15 cellular contexts compared by ENCODE assay signal in genomic region chr13:20073775-20074174, GRCh38.
A peak's percentile ranks its signal among the peaks of the same experiment; 100 is the strongest.
DNase-seq lines count a peak whose midpoint lies in the region; ATAC-seq and TF ChIP-seq lines count a peak whose summit lies in the region.
"Had no signal": no experiment of that assay in that cellular context is flagged by ENCODE, and none has a peak within 500 bp of the region (broad histone marks: within the 10 kb centered on the region; RNA-seq: fewer than 3 reads in every experiment).

No MANE protein-coding gene starts in this region.

- no peaks in the 10 kb centered on the region for H3K9me2 ChIP-seq in SK-N-SH

- H3K4me2 ChIP-seq in SK-N-SH = no peak overlapping the region

- 0 out of 2 replicates have a peak, but pooled peaks cover 4% of the 10 kb centered on the region for H3K79me2 ChIP-seq in SK-N-SH (ENCODE audit: insufficient read depth)
- H3K79me2 ChIP-seq: parathyroid adenoma had no signal

- TF ChIP-seq EP300 in SK-N-SH (IDR thresholded peaks at IDR 0.05; ENCODE audit: borderline replicate concordance in 1 of 2, low read depth in 1 of 2, low read length in 1 of 2) = no peak

- H3K36me3 ChIP-seq in SK-N-SH (replicated peaks in 1 of 2; ENCODE audit: control insufficient read depth in 1 of 2, insufficient read depth in 2 of 2, low read length in 1 of 2) = peaks cover 41 to 81% of the 10 kb centered on the region in 2 experiments

- no peaks in the 10 kb centered on the region; a peak in 1 of 4 replicates for H3K4me1 ChIP-seq in SK-N-SH (ENCODE audit: control insufficient read depth in 1 of 2, insufficient read depth in 2 of 2, low read depth in 1 of 2, low read length in 1 of 2)
- H3K4me1 ChIP-seq: parathyroid adenoma had no signal

- H3K27ac ChIP-seq in SK-N-SH (ENCODE audit: low read depth in 2 of 2, low read length in 1 of 2) = no peak overlapping the region
- H3K27ac ChIP-seq: parathyroid adenoma had no signal

- H3K9ac ChIP-seq in SK-N-SH = no peak overlapping the region
- H3K9ac ChIP-seq: parathyroid adenoma had no signal

- TF ChIP-seq CTCF in SK-N-SH (IDR thresholded peaks at IDR 0.05) = no peak

- no peak overlapping the region for H2AFZ ChIP-seq in SK-N-SH (ENCODE audit: low read depth)
- H2AFZ ChIP-seq: parathyroid adenoma had no signal

- CTCF ChIA-PET in SK-N-SH (lab: Yijun Ruan, JAX) = interaction anchor here (0.9 kb wide), 2 partner anchors 9 to 68 kb away, joined by 3 read pairs; no protein-coding TSS in a partner anchor

- no peak overlapping the region for H3K4me3 ChIP-seq in SK-N-SH (ENCODE audit: low read depth in 2 of 2, low read length in 1 of 2)
- H3K4me3 ChIP-seq: lung had no signal

- ATAC-seq in GM19328 (IDR thresholded peaks at IDR 0.05; ENCODE audit: unreplicated experiment) (peak; percentile 62), HG02852 (IDR thresholded peaks at IDR 0.05; ENCODE audit: unreplicated experiment) (peak; percentile 82), HG02884 (IDR thresholded peaks at IDR 0.05; ENCODE audit: unreplicated experiment) (no peak), HG03139 (IDR thresholded peaks at IDR 0.05; ENCODE audit: unreplicated experiment) (no peak)
- ATAC-seq: stimulated activated naive CD8-positive, alpha-beta T cell treated with anti-CD3 and anti-CD28 coated beads, Interleukin-15, amount 100 ng/mL, for 72 hours had no signal

- H3F3A ChIP-seq in SK-N-SH (replicated peaks; ENCODE audit: insufficient read depth) = peaks cover 3% of the 10 kb centered on the region

- no peak for TF ChIP-seq RAD21 in SK-N-SH (IDR thresholded peaks at IDR 0.05; ENCODE audit: low read length)

- 97% methylated on average over 2 of the region's 2 CpGs for WGBS in SK-N-SH (ENCODE audit: low lambda C conversion rate)

- no peaks in the 10 kb centered on the region for H3K27me3 ChIP-seq in SK-N-SH (ENCODE audit: insufficient read depth)

- POLR2A ChIA-PET in SK-N-SH (lab: Yijun Ruan, JAX) = no interaction called here

- peak; percentile 52 for DNase-seq in CD1c-positive myeloid dendritic cell (ENCODE audit: extremely low spot score)
- peak; percentile 87 for DNase-seq in NOMO-1 treated with dmso at 0.1 percent for 144 hours (lab: John Stamatoyannopoulos, UW; ENCODE audit: unreplicated experiment)
- DNase-seq in SK-N-SH = no peak
- DNase-seq in middle frontal gyrus (ENCODE audit: extremely low spot score, low spot score) = no peak
- DNase-seq: activated CD8-positive, alpha-beta memory T cell treated with anti-CD3 and anti-CD28 coated beads, Interleukin-2, amount 50 U/mL, for 4 hours; aorta; NCI-H1417 treated with DMSO at 0.1 percent for 48 hours; NK-92 treated with Interleukin-12 subunit alpha and Interleukin-12 subunit beta, amount 100 ng/mL, for 24 hours; stimulated activated naive CD8-positive, alpha-beta T cell treated with anti-CD3 and anti-CD28 coated beads, Interleukin-15, amount 100 ng/mL, for 72 hours had no signal

- no peaks in the 10 kb centered on the region for H3K9me3 ChIP-seq in SK-N-SH

- no peaks in the 10 kb centered on the region for H4K20me1 ChIP-seq in SK-N-SH (ENCODE audit: insufficient read depth)

TF ChIP-seq in SK-N-SH, 30 proteins besides CTCF, POLR2A, EP300 and RAD21 (continues in another document):
- TF ChIP-seq TAF1 (IDR thresholded peaks at IDR 0.05; ENCODE audit: borderline replicate concordance, low read depth, low read length) (no peak), MXI1 (IDR thresholded peaks at IDR 0.05; ENCODE audit: low read depth, low read length) (no peak), FOSL2 (IDR thresholded peaks at IDR 0.05; ENCODE audit: borderline replicate concordance, low read depth) (no peak), EZH2phosphoT487 (IDR thresholded peaks at IDR 0.05; ENCODE audit: borderline replicate concordance, low read depth) (no peak), RFX5 (IDR thresholded peaks at IDR 0.05; ENCODE audit: low read length) (no peak), POLR2AphosphoS5 (IDR thresholded peaks at IDR 0.05; ENCODE audit: low read depth, low read length) (no peak), FOXJ3 (CRISPR knock-in tag; IDR thresholded peaks at IDR 0.05) (no peak), GATA2 (CRISPR knock-in tag; IDR thresholded peaks at IDR 0.05) (no peak), PBX3 (IDR thresholded peaks at IDR 0.05) (no peak), ELF1 (IDR thresholded peaks at IDR 0.05) (no peak), TEAD4 (IDR thresholded peaks at IDR 0.05; ENCODE audit: borderline replicate concordance, insufficient read depth) (no peak), RXRA (IDR thresholded peaks at IDR 0.05; ENCODE audit: borderline replicate concordance, low read depth) (no peak), TCF12 (IDR thresholded peaks at IDR 0.05) (no peak), RCOR1 (IDR thresholded peaks at IDR 0.05; ENCODE audit: low read length) (no peak)
- TF ChIP-seq, protein P1, sequence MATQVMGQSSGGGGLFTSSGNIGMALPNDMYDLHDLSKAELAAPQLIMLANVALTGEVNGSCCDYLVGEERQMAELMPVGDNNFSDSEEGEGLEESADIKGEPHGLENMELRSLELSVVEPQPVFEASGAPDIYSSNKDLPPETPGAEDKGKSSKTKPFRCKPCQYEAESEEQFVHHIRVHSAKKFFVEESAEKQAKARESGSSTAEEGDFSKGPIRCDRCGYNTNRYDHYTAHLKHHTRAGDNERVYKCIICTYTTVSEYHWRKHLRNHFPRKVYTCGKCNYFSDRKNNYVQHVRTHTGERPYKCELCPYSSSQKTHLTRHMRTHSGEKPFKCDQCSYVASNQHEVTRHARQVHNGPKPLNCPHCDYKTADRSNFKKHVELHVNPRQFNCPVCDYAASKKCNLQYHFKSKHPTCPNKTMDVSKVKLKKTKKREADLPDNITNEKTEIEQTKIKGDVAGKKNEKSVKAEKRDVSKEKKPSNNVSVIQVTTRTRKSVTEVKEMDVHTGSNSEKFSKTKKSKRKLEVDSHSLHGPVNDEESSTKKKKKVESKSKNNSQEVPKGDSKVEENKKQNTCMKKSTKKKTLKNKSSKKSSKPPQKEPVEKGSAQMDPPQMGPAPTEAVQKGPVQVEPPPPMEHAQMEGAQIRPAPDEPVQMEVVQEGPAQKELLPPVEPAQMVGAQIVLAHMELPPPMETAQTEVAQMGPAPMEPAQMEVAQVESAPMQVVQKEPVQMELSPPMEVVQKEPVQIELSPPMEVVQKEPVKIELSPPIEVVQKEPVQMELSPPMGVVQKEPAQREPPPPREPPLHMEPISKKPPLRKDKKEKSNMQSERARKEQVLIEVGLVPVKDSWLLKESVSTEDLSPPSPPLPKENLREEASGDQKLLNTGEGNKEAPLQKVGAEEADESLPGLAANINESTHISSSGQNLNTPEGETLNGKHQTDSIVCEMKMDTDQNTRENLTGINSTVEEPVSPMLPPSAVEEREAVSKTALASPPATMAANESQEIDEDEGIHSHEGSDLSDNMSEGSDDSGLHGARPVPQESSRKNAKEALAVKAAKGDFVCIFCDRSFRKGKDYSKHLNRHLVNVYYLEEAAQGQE (IDR thresholded peaks at IDR 0.05; ENCODE audit: low read depth, low read length) = no peak
- TF ChIP-seq, protein P2, sequence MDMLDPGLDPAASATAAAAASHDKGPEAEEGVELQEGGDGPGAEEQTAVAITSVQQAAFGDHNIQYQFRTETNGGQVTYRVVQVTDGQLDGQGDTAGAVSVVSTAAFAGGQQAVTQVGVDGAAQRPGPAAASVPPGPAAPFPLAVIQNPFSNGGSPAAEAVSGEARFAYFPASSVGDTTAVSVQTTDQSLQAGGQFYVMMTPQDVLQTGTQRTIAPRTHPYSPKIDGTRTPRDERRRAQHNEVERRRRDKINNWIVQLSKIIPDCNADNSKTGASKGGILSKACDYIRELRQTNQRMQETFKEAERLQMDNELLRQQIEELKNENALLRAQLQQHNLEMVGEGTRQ (IDR thresholded peaks at IDR 0.05; ENCODE audit: borderline replicate concordance, low read depth, low read length) = no peak
- TF ChIP-seq, protein P3, sequence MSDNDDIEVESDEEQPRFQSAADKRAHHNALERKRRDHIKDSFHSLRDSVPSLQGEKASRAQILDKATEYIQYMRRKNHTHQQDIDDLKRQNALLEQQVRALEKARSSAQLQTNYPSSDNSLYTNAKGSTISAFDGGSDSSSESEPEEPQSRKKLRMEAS (IDR thresholded peaks at IDR 0.05; ENCODE audit: low read depth) = no peak
- TF ChIP-seq, protein P4, sequence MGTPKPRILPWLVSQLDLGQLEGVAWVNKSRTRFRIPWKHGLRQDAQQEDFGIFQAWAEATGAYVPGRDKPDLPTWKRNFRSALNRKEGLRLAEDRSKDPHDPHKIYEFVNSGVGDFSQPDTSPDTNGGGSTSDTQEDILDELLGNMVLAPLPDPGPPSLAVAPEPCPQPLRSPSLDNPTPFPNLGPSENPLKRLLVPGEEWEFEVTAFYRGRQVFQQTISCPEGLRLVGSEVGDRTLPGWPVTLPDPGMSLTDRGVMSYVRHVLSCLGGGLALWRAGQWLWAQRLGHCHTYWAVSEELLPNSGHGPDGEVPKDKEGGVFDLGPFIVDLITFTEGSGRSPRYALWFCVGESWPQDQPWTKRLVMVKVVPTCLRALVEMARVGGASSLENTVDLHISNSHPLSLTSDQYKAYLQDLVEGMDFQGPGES (IDR thresholded peaks at IDR 0.05; ENCODE audit: low read depth, low read length) = no peak
- TF ChIP-seq, protein P5, sequence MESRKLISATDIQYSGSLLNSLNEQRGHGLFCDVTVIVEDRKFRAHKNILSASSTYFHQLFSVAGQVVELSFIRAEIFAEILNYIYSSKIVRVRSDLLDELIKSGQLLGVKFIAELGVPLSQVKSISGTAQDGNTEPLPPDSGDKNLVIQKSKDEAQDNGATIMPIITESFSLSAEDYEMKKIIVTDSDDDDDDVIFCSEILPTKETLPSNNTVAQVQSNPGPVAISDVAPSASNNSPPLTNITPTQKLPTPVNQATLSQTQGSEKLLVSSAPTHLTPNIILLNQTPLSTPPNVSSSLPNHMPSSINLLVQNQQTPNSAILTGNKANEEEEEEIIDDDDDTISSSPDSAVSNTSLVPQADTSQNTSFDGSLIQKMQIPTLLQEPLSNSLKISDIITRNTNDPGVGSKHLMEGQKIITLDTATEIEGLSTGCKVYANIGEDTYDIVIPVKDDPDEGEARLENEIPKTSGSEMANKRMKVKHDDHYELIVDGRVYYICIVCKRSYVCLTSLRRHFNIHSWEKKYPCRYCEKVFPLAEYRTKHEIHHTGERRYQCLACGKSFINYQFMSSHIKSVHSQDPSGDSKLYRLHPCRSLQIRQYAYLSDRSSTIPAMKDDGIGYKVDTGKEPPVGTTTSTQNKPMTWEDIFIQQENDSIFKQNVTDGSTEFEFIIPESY (IDR thresholded peaks at IDR 0.05; ENCODE audit: borderline replicate concordance, low read depth) = no peak

Comparison
In these comparisons a context has a peak if more than half of its experiments do, and no peak if none do; other contexts are left out.
1. DNase-seq: peak in CD1c-positive myeloid dendritic cell (single experiment) and NOMO-1 treated with dmso at 0.1 percent for 144 hours (single experiment); none in SK-N-SH (single experiment) and middle frontal gyrus (single experiment).
2. ATAC-seq: peak in GM19328 (single experiment) and HG02852 (single experiment); none in HG02884 (single experiment) and HG03139 (single experiment).